ENCODE assay signal across 23 cellular contexts in the genomic region with DNA sequence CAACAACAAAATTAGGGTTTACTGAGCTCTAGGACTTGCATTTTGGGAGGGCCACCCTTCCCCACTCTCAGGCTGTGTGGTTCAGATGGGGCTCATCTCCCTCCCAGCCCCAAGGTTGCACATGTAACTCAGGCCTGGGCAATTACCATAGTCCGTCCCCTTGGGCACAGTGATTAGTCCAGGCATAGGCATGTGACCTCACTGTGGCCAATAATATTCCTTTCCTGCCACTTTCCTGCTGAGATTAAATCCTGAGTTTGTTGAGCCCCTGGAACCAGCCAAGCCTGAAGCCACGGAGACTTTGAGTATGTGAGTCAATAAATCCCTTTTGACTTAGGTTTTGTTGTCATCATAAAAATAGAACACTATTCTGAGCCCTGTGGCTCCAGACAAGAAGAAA. TPM values are rescaled to one million over a fixed set of nuclear protein-coding genes. Genes with fewer than 3 reads are reported as not detected.
"Had no signal": no experiment of that assay in that cellular context is flagged by ENCODE, and none has a peak within 500 bp of the region (broad histone marks: within the 10 kb centered on the region; RNA-seq: fewer than 3 reads in every experiment).

No MANE protein-coding gene starts in this region.

- H3K9me3 ChIP-seq: left lung, suprapubic skin had no signal

- H3K4me3 ChIP-seq: left lung, lung, stomach, suprapubic skin, tibial nerve had no signal

- H3K27ac ChIP-seq: left lung, stomach, suprapubic skin, tibial nerve had no signal

- H3K36me3 Mint-ChIP-seq: activated naive CD8-positive, alpha-beta T cell treated with anti-CD3 and anti-CD28 coated beads for 36 hours; stimulated activated memory B cell treated with anti-CD40 and anti-IgM and Interleukin-4, amounts not matched to agents 10 μg/mL and 1 μg/mL and 100 μg/mL, for 72 hours had no signal

- H3K4me3 Mint-ChIP-seq: activated CD4-positive, alpha-beta T cell treated with anti-CD3 and anti-CD28 coated beads, Interleukin-2, amount 10 ng/mL, durations not matched to agents 24 days and 14 days; activated CD8-positive, alpha-beta T cell treated with anti-CD3 and anti-CD28 coated beads, Interleukin-2, amount 10 ng/mL, durations not matched to agents 7 days and 5 days; activated naive CD8-positive, alpha-beta T cell treated with anti-CD3 and anti-CD28 coated beads for 36 hours; naive B cell; neural crest cell; stimulated activated memory B cell treated with anti-CD40 and anti-IgM and Interleukin-4, amounts not matched to agents 10 μg/mL and 1 μg/mL and 100 μg/mL, for 72 hours had no signal

- ATAC-seq: activated CD8-positive, alpha-beta T cell treated with anti-CD3 and anti-CD28 coated beads, Interleukin-2, amount 10 ng/mL, durations not matched to agents 7 days and 5 days; left lung; sciatic nerve; stimulated activated memory B cell treated with anti-CD40 and anti-IgM and Interleukin-4, amounts not matched to agents 10 μg/mL and 1 μg/mL and 100 μg/mL, for 72 hours had no signal

- H3K36me3 ChIP-seq: left lung, stomach, suprapubic skin, tibial nerve had no signal

- H3K4me1 ChIP-seq: left lung had no signal

- H3K9me3 Mint-ChIP-seq: activated CD4-positive, alpha-beta T cell treated with anti-CD3 and anti-CD28 coated beads, Interleukin-2, amount 10 ng/mL, durations not matched to agents 24 days and 14 days; activated naive CD8-positive, alpha-beta T cell treated with anti-CD3 and anti-CD28 coated beads for 36 hours; neural crest cell had no signal

- DNase-seq: activated CD4-positive, alpha-beta T cell treated with anti-CD3 and anti-CD28 coated beads, Interleukin-2, amount 10 ng/mL, durations not matched to agents 24 days and 14 days; activated CD8-positive, alpha-beta T cell treated with anti-CD3 and anti-CD28 coated beads, Interleukin-2, amount 10 ng/mL, durations not matched to agents 7 days and 5 days; activated naive CD4-positive, alpha-beta T cell; activated naive CD8-positive, alpha-beta T cell treated with anti-CD3 and anti-CD28 coated beads for 36 hours; activated T-cell treated with anti-CD3 and anti-CD28 coated beads, Interleukin-2, amount 50 U/mL, for 1 hour; central memory CD4-positive, alpha-beta T cell; dermis blood vessel endothelial cell; effector CD8-positive, alpha-beta T cell; erythroblast; foreskin fibroblast; kidney; left lung; naive B cell; occipital lobe; small intestine; stimulated activated CD4-positive, alpha-beta T cell treated with anti-CD3 and anti-CD28 coated beads, Interleukin-2, amount 100 ng/mL, for 24 hours; stomach had no signal

- H3K27ac Mint-ChIP-seq: activated CD4-positive, alpha-beta T cell treated with anti-CD3 and anti-CD28 coated beads, Interleukin-2, amount 10 ng/mL, durations not matched to agents 24 days and 14 days; activated CD8-positive, alpha-beta T cell treated with anti-CD3 and anti-CD28 coated beads, Interleukin-2, amount 10 ng/mL, durations not matched to agents 7 days and 5 days; activated naive CD8-positive, alpha-beta T cell treated with anti-CD3 and anti-CD28 coated beads for 36 hours; stimulated activated memory B cell treated with anti-CD40 and anti-IgM and Interleukin-4, amounts not matched to agents 10 μg/mL and 1 μg/mL and 100 μg/mL, for 72 hours had no signal

RNA-seq across cellular contexts. Expression of a gene that starts 8.0 kb away (rescaled TPM):
- total RNA-seq: activated CD4-positive, alpha-beta T cell treated with anti-CD3 and anti-CD28 coated beads, Interleukin-2, amount 10 ng/mL, durations not matched to agents 24 days and 14 days; activated CD8-positive, alpha-beta T cell treated with anti-CD3 and anti-CD28 coated beads, Interleukin-2, amount 10 ng/mL, durations not matched to agents 7 days and 5 days; activated naive CD8-positive, alpha-beta T cell treated with anti-CD3 and anti-CD28 coated beads for 36 hours had no signal
